In genomic region chr1:247647864-247648263, GRCh38 we compare ENCODE assay signal across 17 cellular contexts. TPM values are rescaled to one million over a fixed set of nuclear protein-coding genes. Genes with fewer than 3 reads are reported as not detected.
A peak's percentile ranks its signal among the peaks of the same experiment; 100 is the strongest.
DNase-seq lines count a peak whose midpoint lies in the region; TF ChIP-seq lines count a peak whose summit lies in the region.
"Had no signal": no experiment of that assay in that cellular context is flagged by ENCODE, and none has a peak within 500 bp of the region (broad histone marks: within the 10 kb centered on the region; RNA-seq: fewer than 3 reads in every experiment).

No MANE protein-coding gene starts in this region.

- no peak overlapping the region for H3K9ac ChIP-seq in BLaER1 treated with 17β-estradiol and CSF1 and Interleukin-3, amounts not matched to agents 10 nM and 100 nM
- no peak overlapping the region for H3K9ac ChIP-seq in HUES6 (ENCODE audit: low read length)

- H3K36me3 ChIP-seq in BLaER1 treated with 17β-estradiol and CSF1 and Interleukin-3, amounts not matched to agents 10 nM and 100 nM, result no peaks in the 10 kb centered on the region
- no peaks in the 10 kb centered on the region for H3K36me3 ChIP-seq in HUES6 (ENCODE audit: control insufficient read depth, insufficient read depth, low read length)
- H3K36me3 ChIP-seq: spleen, vagina had no signal

- H3K4me1 ChIP-seq in BLaER1 treated with 17β-estradiol and CSF1 and Interleukin-3, amounts not matched to agents 10 nM and 100 nM, result peaks cover 0 to 21% (median 9%) of the 10 kb centered on the region in 10 experiments; a peak in 13 of 20 replicates
- peaks cover 19% of the 10 kb centered on the region for H3K4me1 ChIP-seq in HUES6 (ENCODE audit: control insufficient read depth, insufficient read depth, low read length)
- H3K4me1 ChIP-seq: spleen, vagina had no signal

- H3K4me3 ChIP-seq in BLaER1 treated with 17β-estradiol and CSF1 and Interleukin-3, amounts not matched to agents 10 nM and 100 nM, result no peak overlapping the region
- peak overlapping the region; percentile 43 for H3K4me3 ChIP-seq in HUES6 (ENCODE audit: low read depth, low read length)
- H3K4me3 ChIP-seq: spleen, vagina had no signal

- intact Hi-C loops in CD14-positive monocyte (cut with micrococcal nuclease), result no loop called here

- H3K9me3 ChIP-seq in BLaER1 treated with 17β-estradiol and CSF1 and Interleukin-3, amounts not matched to agents 10 nM and 100 nM (replicated peaks in 1 of 11), result no peaks in the 10 kb centered on the region
- no peaks in the 10 kb centered on the region for H3K9me3 ChIP-seq in HUES6 (ENCODE audit: control insufficient read depth, insufficient read depth, low read depth, low read length)
- H3K9me3 ChIP-seq: spleen, vagina had no signal

- H3K27ac ChIP-seq in BLaER1 treated with 17β-estradiol and CSF1 and Interleukin-3, amounts not matched to agents 10 nM and 100 nM, result no peak overlapping the region; a peak in 1 of 22 replicates
- H3K27ac ChIP-seq in HUES6 (ENCODE audit: low read depth, low read length), result no peak overlapping the region
- H3K27ac ChIP-seq: vagina had no signal

- H3K4me3 Mint-ChIP-seq in CD14-positive monocyte, result no peak overlapping the region
- H3K4me3 Mint-ChIP-seq: naive thymus-derived CD4-positive, alpha-beta T cell had no signal

- no peaks in the 10 kb centered on the region for H3K27me3 Mint-ChIP-seq in CD14-positive monocyte (ENCODE audit: low read depth in 3 of 3)
- H3K27me3 Mint-ChIP-seq: progenitor cell of endocrine pancreas had no signal

- no peaks in the 10 kb centered on the region for H3K27me3 ChIP-seq in BLaER1 treated with 17β-estradiol and CSF1 and Interleukin-3, amounts not matched to agents 10 nM and 100 nM
- no peaks in the 10 kb centered on the region; the same call in 1 of the 2 replicates for H3K27me3 ChIP-seq in HUES6 (ENCODE audit: control insufficient read depth, insufficient read depth, low read length)
- H3K27me3 ChIP-seq: spleen, vagina had no signal

- H3K27ac Mint-ChIP-seq in CD14-positive monocyte, result no peak overlapping the region
- H3K27ac Mint-ChIP-seq: naive thymus-derived CD4-positive, alpha-beta T cell; progenitor cell of endocrine pancreas had no signal

- no peaks in the 10 kb centered on the region for H3K36me3 Mint-ChIP-seq in CD14-positive monocyte
- H3K36me3 Mint-ChIP-seq: naive thymus-derived CD4-positive, alpha-beta T cell had no signal

- no peak for TF ChIP-seq CTCF in CD14-positive monocyte (IDR thresholded peaks at IDR 0.05)

- DNase-seq in astrocyte of the hippocampus (ENCODE audit: low read depth, low spot score), result peak; percentile 66
- DNase-seq in midbrain (lab: John Stamatoyannopoulos, UW), result peak; percentile 22
- no peak for DNase-seq in NCI-H446 (lab: John Stamatoyannopoulos, UW)
- no peak for DNase-seq in NCI-H82 treated with DMSO at 0.1 percent for 48 hours (lab: John Stamatoyannopoulos, UW; ENCODE audit: unreplicated experiment)
- DNase-seq in OCI-M2 (lab: John Stamatoyannopoulos, UW; ENCODE audit: unreplicated experiment), result no peak
- DNase-seq in CD14-positive monocyte (ENCODE audit: low spot score), result no peak
- DNase-seq: activated CD4-positive, alpha-beta T cell treated with anti-CD3 and anti-CD28 coated beads, Interleukin-2, amount 50 U/mL, for 48 hours; DMS79; naive thymus-derived CD4-positive, alpha-beta T cell; NCI-H2107; spleen; stimulated activated naive CD4-positive, alpha-beta T cell had no signal

- peak overlapping the region in 10 of 11 experiments; percentile 0 to 49 (median 31); a peak in 13 of 22 replicates for H3K4me2 ChIP-seq in BLaER1 treated with 17β-estradiol and CSF1 and Interleukin-3, amounts not matched to agents 10 nM and 100 nM

- peaks cover 13% of the 10 kb centered on the region for H3K4me1 Mint-ChIP-seq in CD14-positive monocyte
- H3K4me1 Mint-ChIP-seq: naive thymus-derived CD4-positive, alpha-beta T cell had no signal

- H4K20me1 ChIP-seq in BLaER1 treated with 17β-estradiol and CSF1 and Interleukin-3, amounts not matched to agents 10 nM and 100 nM, result no peaks in the 10 kb centered on the region

- H3K9me3 Mint-ChIP-seq in CD14-positive monocyte, result peaks cover 0 to 2% (median 0%) of the 10 kb centered on the region in 7 donors

RNA-seq across cellular contexts. Expression of gene OR13G1, which starts 31.7 kb away (rescaled TPM):
- polyA plus RNA-seq in CD14-positive monocyte, result not detected
- polyA plus RNA-seq: liver; naive thymus-derived CD4-positive, alpha-beta T cell; spleen had no signal

RNA-seq across cellular contexts. Expression of gene OR2G3, which starts 42.5 kb away (rescaled TPM):
- not detected for polyA plus RNA-seq in CD14-positive monocyte
- polyA plus RNA-seq: liver; naive thymus-derived CD4-positive, alpha-beta T cell; spleen had no signal

RNA-seq across cellular contexts. Expression of gene OR2G2, which starts 59.7 kb away (rescaled TPM):
- not detected for polyA plus RNA-seq in CD14-positive monocyte
- polyA plus RNA-seq: liver; naive thymus-derived CD4-positive, alpha-beta T cell; spleen had no signal

Comparison
In these comparisons a context has a peak if more than half of its experiments do, and no peak if none do; other contexts are left out.
1. DNase-seq: peak in astrocyte of the hippocampus (single experiment) and midbrain (single experiment); none in NCI-H446 (0 of 2), NCI-H82 treated with DMSO at 0.1 percent for 48 hours (single experiment), OCI-M2 (single experiment) and CD14-positive monocyte (single experiment).